Comparison of ENCODE assay signal across 11 cellular contexts in genomic region chr10:4771554-4772201, GRCh38. TPM values are rescaled to one million over a fixed set of nuclear protein-coding genes. Genes with fewer than 3 reads are reported as not detected.
DNase-seq lines count a peak whose midpoint lies in the region; ATAC-seq, FAIRE-seq and TF ChIP-seq lines count a peak whose summit lies in the region.
"Had no signal": no experiment of that assay in that cellular context is flagged by ENCODE, and none has a peak within 500 bp of the region (broad histone marks: within the 10 kb centered on the region; RNA-seq: fewer than 3 reads in every experiment).

No MANE protein-coding gene starts in this region.

- H4K5ac ChIP-seq in mesendoderm (ENCODE audit: low read length), result no peak overlapping the region

- H3K9ac ChIP-seq in keratinocyte (ENCODE audit: control insufficient read depth, extremely low read depth, insufficient read depth, low read length) (peak overlapping the region; percentile 63), mesendoderm (ENCODE audit: low read length) (no peak overlapping the region)
- H3K9ac ChIP-seq: KMS-11, neural progenitor cell had no signal

- H3K27me3 Mint-ChIP-seq in HFFc6 (ENCODE audit: insufficient read depth) (no peaks in the 10 kb centered on the region), natural killer cell (ENCODE audit: low read depth in 2 of 2) (peaks cover 16 to 70% of the 10 kb centered on the region in 2 donors)

- H3K23ac ChIP-seq in mesendoderm (ENCODE audit: low read length), result no peak overlapping the region

- H2BK5ac ChIP-seq in mesendoderm (ENCODE audit: low read length), result no peak overlapping the region

- no peak overlapping the region for H4K8ac ChIP-seq in mesendoderm (ENCODE audit: low read depth, low read length)

- H3K4me1 Mint-ChIP-seq in HFFc6 (ENCODE audit: low read depth), result peaks cover 93% of the 10 kb centered on the region
- H3K4me1 Mint-ChIP-seq in natural killer cell, result no peaks in the 10 kb centered on the region

- peak overlapping the region; percentile 51 for H3K4me2 ChIP-seq in keratinocyte (ENCODE audit: control insufficient read depth, extremely low read depth, insufficient read depth, low read depth, low read length)
- H3K4me2 ChIP-seq in mesendoderm (ENCODE audit: low read length), result no peak overlapping the region
- H3K4me2 ChIP-seq: KMS-11, neural progenitor cell had no signal

- H2BK120ac ChIP-seq in mesendoderm (ENCODE audit: low read depth, low read length), result no peak overlapping the region

- H3K27ac ChIP-seq in keratinocyte (ENCODE audit: control insufficient read depth, insufficient read depth, low read length) (peak overlapping the region; percentile 84), mesendoderm (ENCODE audit: low read depth, low read length) (no peak overlapping the region)
- H3K27ac ChIP-seq: KMS-11, neural progenitor cell, SJCRH30 had no signal

- H3K36me3 Mint-ChIP-seq in HFFc6 (ENCODE audit: low read depth) (peaks cover 13% of the 10 kb centered on the region; the same call in 1 of the 2 replicates), natural killer cell (no peaks in the 10 kb centered on the region)
- H3K36me3 Mint-ChIP-seq: neural progenitor cell had no signal

- WGBS in mesendoderm (ENCODE audit: extremely low coverage, insufficient coverage, low lambda C conversion rate), result no CpG with 5 or more reads among the region's 5 CpGs

- no peak overlapping the region for H3K56ac ChIP-seq in mesendoderm (ENCODE audit: low read length)

- H2BK15ac ChIP-seq in mesendoderm (replicated peaks; ENCODE audit: low read depth), result no peak overlapping the region

- H3K79me1 ChIP-seq in mesendoderm (ENCODE audit: low read length), result no peaks in the 10 kb centered on the region

- H3K9me1 ChIP-seq in keratinocyte (ENCODE audit: control insufficient read depth, extremely low read depth, insufficient read depth, low read length), result no peaks in the 10 kb centered on the region

- no peak overlapping the region for H3K18ac ChIP-seq in mesendoderm (ENCODE audit: low read length)

- H3K4me3 Mint-ChIP-seq in HFFc6, result peak overlapping the region; percentile 81
- no peak overlapping the region for H3K4me3 Mint-ChIP-seq in natural killer cell
- H3K4me3 Mint-ChIP-seq: neural progenitor cell had no signal

- H3K4me1 ChIP-seq in keratinocyte (ENCODE audit: control insufficient read depth, extremely low read depth, insufficient read depth, low read length), result peaks cover 39% of the 10 kb centered on the region
- H3K4me1 ChIP-seq in mesendoderm (ENCODE audit: control insufficient read depth, low read depth, low read length), result no peaks in the 10 kb centered on the region
- H3K4me1 ChIP-seq: neural progenitor cell had no signal

- no peaks in the 10 kb centered on the region for H3K79me2 ChIP-seq in keratinocyte (ENCODE audit: control insufficient read depth, insufficient read depth, low read length)
- H3K79me2 ChIP-seq in mesendoderm (ENCODE audit: control insufficient read depth, insufficient read depth, low read length), result no peaks in the 10 kb centered on the region

- H3K4ac ChIP-seq in mesendoderm (ENCODE audit: low read depth, low read length), result no peak overlapping the region

- DNase-seq in HFFc6 (peak; percentile 78), astrocyte of the spinal cord (ENCODE audit: low read depth, low spot score) (peak; percentile 88), keratinocyte (ENCODE audit: low read depth, low spot score) (no peak), urothelium cell line (ENCODE audit: low spot score) (peak; percentile 11), natural killer cell (no peak), mesendoderm (no peak), NCI-H1436 treated with DMSO at 0.1 percent for 48 hours (lab: John Stamatoyannopoulos, UW) (no peak)
- DNase-seq: stimulated activated CD4-positive, alpha-beta T cell treated with anti-CD3 and anti-CD28 coated beads, Interleukin-4, amount 100 ng/mL, for 1 hour had no signal

- no peak for ATAC-seq in natural killer cell

- no peaks in the 10 kb centered on the region for H4K20me1 ChIP-seq in keratinocyte (ENCODE audit: control insufficient read depth, extremely low read depth, insufficient read depth, low read length)

- no peak overlapping the region for H2AK5ac ChIP-seq in mesendoderm (ENCODE audit: low read length)

- dilution Hi-C loops in keratinocyte (cut with MboI; ENCODE audit: extremely low pct_ligation_motif_present, low sequenced_read_pairs), result no loop called here

- H2AFZ ChIP-seq in keratinocyte (ENCODE audit: control insufficient read depth, low read length), result no peak overlapping the region
- H2AFZ ChIP-seq: neural progenitor cell had no signal

- FAIRE-seq in keratinocyte (lab: Jason Lieb, UNC) (peak; percentile 69), urothelium cell line (lab: Jason Lieb, UNC) (no peak)

- no peak overlapping the region for H3K4me3 ChIP-seq in astrocyte of the spinal cord (ENCODE audit: low read depth, low read length)
- no peak overlapping the region for H3K4me3 ChIP-seq in keratinocyte (ENCODE audit: control insufficient read depth in 2 of 3, extremely low read depth in 1 of 3, insufficient read depth in 2 of 3, low read depth in 1 of 3, low read length in 3 of 3)
- H3K4me3 ChIP-seq in mesendoderm (ENCODE audit: low read length), result no peak overlapping the region
- H3K4me3 ChIP-seq: neural progenitor cell, SJCRH30 had no signal

- no peaks in the 10 kb centered on the region for H3K9me3 ChIP-seq in keratinocyte (ENCODE audit: control insufficient read depth, low read depth, low read length)
- H3K9me3 ChIP-seq: SJCRH30 had no signal

- H3K9me3 Mint-ChIP-seq in HFFc6 (no peaks in the 10 kb centered on the region), natural killer cell (no peaks in the 10 kb centered on the region)
- H3K9me3 Mint-ChIP-seq: neural progenitor cell had no signal

- TF ChIP-seq CTCF in HFFc6 (IDR thresholded peaks at IDR 0.05) (no peak), astrocyte of the spinal cord (IDR thresholded peaks at IDR 0.05; ENCODE audit: low read depth, low read length) (no peak), keratinocyte (optimal IDR thresholded peaks at IDR 0.05 in 1 of 3, IDR thresholded peaks at IDR 0.05 in 1 of 3, conservative IDR thresholded peaks at IDR 0.05 in 1 of 3; ENCODE audit: extremely low read depth in 1 of 3, insufficient read depth in 2 of 3, low read length in 3 of 3) (no peak), natural killer cell (IDR thresholded peaks at IDR 0.05) (no peak)

- H3K27me3 ChIP-seq in keratinocyte (ENCODE audit: control insufficient read depth, extremely low read depth, insufficient read depth, low read length) (no peaks in the 10 kb centered on the region), mesendoderm (ENCODE audit: insufficient read depth, low read length, poor library complexity) (no peaks in the 10 kb centered on the region)
- H3K27me3 ChIP-seq: neural progenitor cell, SJCRH30 had no signal

- H3K36me3 ChIP-seq in keratinocyte (ENCODE audit: control insufficient read depth in 2 of 2, extremely low read depth in 1 of 2, insufficient read depth in 2 of 2, low read length in 2 of 2), result no peaks in the 10 kb centered on the region
- H3K36me3 ChIP-seq in mesendoderm (ENCODE audit: control insufficient read depth, insufficient read depth, low read length), result no peaks in the 10 kb centered on the region
- H3K36me3 ChIP-seq: neural progenitor cell, SJCRH30 had no signal

- intact Hi-C loops in natural killer cell (cut with micrococcal nuclease), result no loop called here

- in situ Hi-C loops in astrocyte of the spinal cord (cut with HindIII; ENCODE audit: low sequenced_read_pairs), result no loop called here

- peak overlapping the region; percentile 99 for H3K27ac Mint-ChIP-seq in HFFc6
- H3K27ac Mint-ChIP-seq in natural killer cell, result no peak overlapping the region
- H3K27ac Mint-ChIP-seq: neural progenitor cell had no signal

RNA-seq across cellular contexts. Expression of gene AKR1E2, which starts 54.3 kb away (rescaled TPM):
- total RNA-seq in HFFc6 (2021; fragmentation: NEBNext Ultra II Directional; extraction: Animal tissue kit (Norgen Biotek cat#: 25700)), result 1 to 10 TPM in 3 of 6 experiments, under 1 TPM in 2, not detected in 1; 0.59 to 1.5 (median 1.1) TPM
- 1.0 to 1.9 TPM (median 1.9 TPM) in 3 replicates for polyA plus RNA-seq in keratinocyte
- not detected for polyA plus RNA-seq in keratinocyte (2011; ENCODE audit: low read depth)
- polyA plus RNA-seq in keratinocyte (2011; cell fraction: cytosol; rRNA removed), result 0.79 and 1.1 TPM in 2 replicates
- 1.6 and 3.9 TPM in 2 replicates for polyA plus RNA-seq in keratinocyte (2011; cell fraction: nucleus; rRNA removed)
- 0.42 and 1.0 TPM in 2 replicates for polyA plus RNA-seq in keratinocyte (2012; ENCODE audit: low replicate concordance)
- polyA minus RNA-seq in keratinocyte, result 2.2 to 3.6 TPM (median 3.5 TPM) in 3 replicates
- not detected for polyA minus RNA-seq in keratinocyte (2011; cell fraction: cytosol; rRNA and poly(A)+ RNA removed)
- 1.5 and 2.3 TPM in 2 replicates for polyA minus RNA-seq in keratinocyte (2011; cell fraction: nucleus; rRNA and poly(A)+ RNA removed)
- total RNA-seq in natural killer cell, result 1 to 10 TPM in 2 of 3 donors, under 1 TPM in 1; 0.56 to 4.0 (median 3.7) TPM
- 0.62 TPM for polyA plus RNA-seq in mesendoderm (2013, experiment 1 of 2)
- polyA plus RNA-seq in mesendoderm (2013, experiment 2 of 2), result 0.73 TPM
- total RNA-seq: SJCRH30 had no signal

Comparison
In these comparisons a context has a peak if more than half of its experiments do, and no peak if none do; other contexts are left out.
1. DNase-seq: peak in HFFc6 (single experiment), astrocyte of the spinal cord (single experiment) and urothelium cell line (single experiment); none in keratinocyte (single experiment), natural killer cell (single experiment), mesendoderm (single experiment) and NCI-H1436 treated with DMSO at 0.1 percent for 48 hours (single experiment).